Comparison of ENCODE assay signal across 11 cellular contexts in genomic region chr15:74954515-74954914, GRCh38. TPM values are rescaled to one million over a fixed set of nuclear protein-coding genes. Genes with fewer than 3 reads are reported as not detected.
DNase-seq lines count a peak whose midpoint lies in the region; TF ChIP-seq lines count a peak whose summit lies in the region.
"Had no signal": no experiment of that assay in that cellular context is flagged by ENCODE, and none has a peak within 500 bp of the region (broad histone marks: within the 10 kb centered on the region; RNA-seq: fewer than 3 reads in every experiment).

No MANE protein-coding gene starts in this region.

- H3K9ac ChIP-seq in mammary epithelial cell (ENCODE audit: insufficient read depth, low read length) = no peak overlapping the region

- no TSS peak for BruUV-seq in mammary epithelial cell (replicated peaks; lab: Mats Ljungman, UMichigan)

- H3K9me3 ChIP-seq in breast epithelium (no peaks in the 10 kb centered on the region), mammary epithelial cell (replicated peaks; ENCODE audit: insufficient read depth, low read length) (no peaks in the 10 kb centered on the region), WERI-Rb-1 (ENCODE audit: severe bottlenecking) (no peaks in the 10 kb centered on the region), hepatocyte (ENCODE audit: low read depth) (no peaks in the 10 kb centered on the region), suprapubic skin (no peaks in the 10 kb centered on the region)

- peak overlapping the region in 1 of 2 donors; percentile 19 for H3K27ac ChIP-seq in breast epithelium
- H3K27ac ChIP-seq in mammary epithelial cell (ENCODE audit: insufficient read depth, low read depth, low read length) = no peak overlapping the region
- peak overlapping the region; percentile 77 for H3K27ac ChIP-seq in WERI-Rb-1
- H3K27ac ChIP-seq in hepatocyte = peak overlapping the region; percentile 90
- no peak overlapping the region for H3K27ac ChIP-seq in suprapubic skin

- H3K4me2 ChIP-seq in mammary epithelial cell (ENCODE audit: insufficient read depth, low read depth, low read length) (no peak overlapping the region), hepatocyte (peak overlapping the region; percentile 97)

- H3K4me3 ChIP-seq in breast epithelium = peak overlapping the region in 2 of 3 donors; percentile 61 to 86
- H3K4me3 ChIP-seq in mammary epithelial cell (replicated peaks in 1 of 3; ENCODE audit: insufficient read depth in 1 of 3, low read depth in 2 of 3, low read length in 3 of 3) = no peak overlapping the region
- no peak overlapping the region for H3K4me3 ChIP-seq in WERI-Rb-1 (ENCODE audit: low read depth, low read length)
- H3K4me3 ChIP-seq in hepatocyte = peak overlapping the region; percentile 76
- H3K4me3 ChIP-seq in suprapubic skin = peak overlapping the region; percentile 56

- CTCF ChIA-PET in mammary epithelial cell (lab: Charles Lee; ENCODE audit: low non-redundant PET) = interaction anchor here (0.6 to 1.0 kb wide), 2 partner anchors 183 to 185 kb away, joined by 4 to 8 read pairs; no protein-coding TSS in a partner anchor

- intact Hi-C loops in breast epithelium (cut with DNase I; ENCODE audit: low total_unique reads) (loop anchor here (10.0 kb wide), 1 partner anchor 180 kb away; no protein-coding TSS in a partner anchor), mammary epithelial cell (cut with micrococcal nuclease) (no loop called here)

- in situ Hi-C loops in mammary epithelial cell (cut with MboI; ENCODE audit: low sequenced_read_pairs in 2 of 2) = loop anchor here in 1 of 2 donors (5.0 to 10.0 kb wide), 2 partner anchors 182 to 320 kb away; no protein-coding TSS in a partner anchor

- no peak for TF ChIP-seq EP300 in suprapubic skin (IDR thresholded peaks at IDR 0.05)

- H3K27me3 ChIP-seq in breast epithelium (no peaks in the 10 kb centered on the region), mammary epithelial cell (ENCODE audit: insufficient read depth, low read length) (peaks cover 15% of the 10 kb centered on the region), WERI-Rb-1 (ENCODE audit: insufficient read depth, low read depth, severe bottlenecking) (no peaks in the 10 kb centered on the region), hepatocyte (peaks cover 23% of the 10 kb centered on the region), suprapubic skin (peaks cover 14% of the 10 kb centered on the region)

- H4K20me1 ChIP-seq in mammary epithelial cell (ENCODE audit: insufficient read depth, low read length) = no peaks in the 10 kb centered on the region
- H4K20me1 ChIP-seq in hepatocyte (ENCODE audit: insufficient read depth, poor library complexity, severe bottlenecking) = peaks cover 3% of the 10 kb centered on the region

- TF ChIP-seq POLR2A in breast epithelium (IDR thresholded peaks at IDR 0.05) (no peak), suprapubic skin (IDR thresholded peaks at IDR 0.05) (no peak)

- no peaks in the 10 kb centered on the region for H3K36me3 ChIP-seq in breast epithelium
- H3K36me3 ChIP-seq in mammary epithelial cell (ENCODE audit: insufficient read depth, low read length) = no peaks in the 10 kb centered on the region
- no peaks in the 10 kb centered on the region for H3K36me3 ChIP-seq in WERI-Rb-1
- no peaks in the 10 kb centered on the region for H3K36me3 ChIP-seq in hepatocyte (replicated peaks; ENCODE audit: insufficient read depth, low read depth)
- H3K36me3 ChIP-seq in suprapubic skin = no peaks in the 10 kb centered on the region

- H3K9me2 ChIP-seq in hepatocyte (replicated peaks; ENCODE audit: insufficient read depth) = no peaks in the 10 kb centered on the region

- DNase-seq in breast epithelium (ENCODE audit: low spot score in 2 of 2) = no peak
- DNase-seq in mammary epithelial cell = no peak
- DNase-seq in WERI-Rb-1 = peak; percentile 86
- peak; percentile 86 for DNase-seq in hepatocyte (ENCODE audit: low spot score)
- DNase-seq in suprapubic skin (ENCODE audit: low spot score in 2 of 2) = no peak
- no peak for DNase-seq in AML-193 (lab: John Stamatoyannopoulos, UW)
- no peak for DNase-seq in SW 1271 (lab: John Stamatoyannopoulos, UW)
- no peak for DNase-seq in NCI-H748 (lab: John Stamatoyannopoulos, UW; ENCODE audit: unreplicated experiment)
- DNase-seq: activated CD4-positive, CD25-positive, alpha-beta regulatory T cell; CD4-positive, alpha-beta memory T cell; NCI-H446 treated with DMSO at 0.1 percent for 48 hours had no signal

- dilution Hi-C loops in mammary epithelial cell (cut with HindIII; ENCODE audit: low sequenced_read_pairs) = no loop called here

- no peak overlapping the region for H2AFZ ChIP-seq in mammary epithelial cell (ENCODE audit: low read depth, low read length)
- H2AFZ ChIP-seq in hepatocyte = no peak overlapping the region

- H3K4me1 ChIP-seq in breast epithelium = peaks cover 4 to 10% of the 10 kb centered on the region in 2 donors
- H3K4me1 ChIP-seq in mammary epithelial cell (ENCODE audit: insufficient read depth, low read length) = peaks cover 20% of the 10 kb centered on the region
- peaks cover 43% of the 10 kb centered on the region for H3K4me1 ChIP-seq in hepatocyte (ENCODE audit: insufficient read depth)
- H3K4me1 ChIP-seq in suprapubic skin = peaks cover 59% of the 10 kb centered on the region

- TF ChIP-seq CTCF in breast epithelium (IDR thresholded peaks at IDR 0.05) (no peak), mammary epithelial cell (conservative IDR thresholded peaks at IDR 0.05 in 1 of 2, IDR thresholded peaks at IDR 0.05 in 1 of 2; ENCODE audit: extremely low read depth in 1 of 2, insufficient read depth in 1 of 2, low read depth in 1 of 2, low read length in 2 of 2) (no peak), WERI-Rb-1 (IDR thresholded peaks at IDR 0.05; ENCODE audit: low read depth, low read length) (no peak), hepatocyte (IDR thresholded peaks at IDR 0.05; ENCODE audit: poor library complexity) (no peak), suprapubic skin (IDR thresholded peaks at IDR 0.05) (no peak)

- H3K79me2 ChIP-seq in mammary epithelial cell (ENCODE audit: insufficient read depth, low read length) = no peaks in the 10 kb centered on the region
- H3K79me2 ChIP-seq in hepatocyte = peaks cover 11% of the 10 kb centered on the region

RNA-seq across cellular contexts. Expression of gene RPP25, which starts 2.1 kb away (rescaled TPM):
- total RNA-seq in breast epithelium = 10 to 100 TPM in 2 of 3 donors, 1 to 10 TPM in 1; 7.6 to 17.1 (median 13.1) TPM
- total RNA-seq in mammary epithelial cell = 1 to 10 TPM in 1 of 2 donors, under 1 TPM in 1; 0.28 to 1.2 TPM
- 1.6 TPM for polyA plus RNA-seq in mammary epithelial cell
- polyA minus RNA-seq in mammary epithelial cell = 2.6 TPM
- 22.7 and 23.4 TPM in 2 replicates for total RNA-seq in hepatocyte
- polyA plus RNA-seq in hepatocyte = 60.4 and 65.6 TPM in 2 replicates
- 1 to 10 TPM; 3.5 to 7.8 (median 6.1) TPM for total RNA-seq in suprapubic skin

RNA-seq across cellular contexts. Expression of gene COX5A, which starts 16.6 kb away (rescaled TPM):
- 10 to 100 TPM; 55.6 to 73.8 (median 58.3) TPM for total RNA-seq in breast epithelium
- total RNA-seq in mammary epithelial cell = 100 to 1,000 TPM in 1 of 2 donors, 10 to 100 TPM in 1; 40.2 to 209 TPM
- polyA plus RNA-seq in mammary epithelial cell = 206 TPM
- polyA minus RNA-seq in mammary epithelial cell = 147 TPM
- 151 and 197 TPM in 2 replicates for total RNA-seq in hepatocyte
- 404 and 449 TPM in 2 replicates for polyA plus RNA-seq in hepatocyte
- total RNA-seq in suprapubic skin = 100 to 1,000 TPM; 114 to 130 (median 122) TPM

RNA-seq across cellular contexts. Expression of gene SCAMP5, which starts 40.8 kb away (rescaled TPM):
- 1 to 10 TPM; 2.2 to 7.5 (median 4.5) TPM for total RNA-seq in breast epithelium
- total RNA-seq in mammary epithelial cell = 1 to 10 TPM; 1.1 to 1.3 TPM
- polyA plus RNA-seq in mammary epithelial cell = 0.91 TPM
- 2.1 TPM for polyA minus RNA-seq in mammary epithelial cell
- 17.8 and 18.8 TPM in 2 replicates for total RNA-seq in hepatocyte
- 7.8 and 10.6 TPM in 2 replicates for polyA plus RNA-seq in hepatocyte
- 1 to 10 TPM in 3 of 4 donors, under 1 TPM in 1; 0.53 to 4.5 (median 2.7) TPM for total RNA-seq in suprapubic skin

RNA-seq across cellular contexts. Expression of gene FAM219B, which starts 47.9 kb away (rescaled TPM):
- total RNA-seq in breast epithelium = 10 to 100 TPM; 51.4 to 72.0 (median 54.1) TPM
- 10 to 100 TPM; 64.2 to 89.0 TPM for total RNA-seq in mammary epithelial cell
- 26.5 TPM for polyA plus RNA-seq in mammary epithelial cell
- 18.8 TPM for polyA minus RNA-seq in mammary epithelial cell
- total RNA-seq in hepatocyte = 36.9 and 45.9 TPM in 2 replicates
- polyA plus RNA-seq in hepatocyte = 34.5 and 35.9 TPM in 2 replicates
- total RNA-seq in suprapubic skin = 10 to 100 TPM; 49.4 to 96.2 (median 68.0) TPM

Comparison
In these comparisons a context has a peak if more than half of its experiments do, and no peak if none do; other contexts are left out.
1. H3K4me3 ChIP-seq: peak in breast epithelium (2 of 3), hepatocyte (single experiment) and suprapubic skin (single experiment); none in mammary epithelial cell (0 of 3) and WERI-Rb-1 (single experiment).
2. DNase-seq: peak in WERI-Rb-1 (single experiment) and hepatocyte (single experiment); none in breast epithelium (0 of 2), mammary epithelial cell (single experiment), suprapubic skin (0 of 2), AML-193 (0 of 2), SW 1271 (0 of 2) and NCI-H748 (single experiment).
3. H3K27ac ChIP-seq: peak in WERI-Rb-1 (single experiment) and hepatocyte (single experiment); none in mammary epithelial cell (single experiment) and suprapubic skin (single experiment).